21 cellular contexts compared by ENCODE assay signal in genomic region chr10:24651923-24652322, GRCh38.
DNase-seq lines count a peak whose midpoint lies in the region; ATAC-seq and TF ChIP-seq lines count a peak whose summit lies in the region.
"Had no signal": no experiment of that assay in that cellular context is flagged by ENCODE, and none has a peak within 500 bp of the region (broad histone marks: within the 10 kb centered on the region; RNA-seq: fewer than 3 reads in every experiment).

No MANE protein-coding gene starts in this region.

- no peaks in the 10 kb centered on the region for H3K9me3 ChIP-seq in CD4-positive, alpha-beta T cell (ENCODE audit: control insufficient read depth, low read length)
- H3K9me3 ChIP-seq in Peyer's patch: no peaks in the 10 kb centered on the region
- H3K9me3 ChIP-seq: colonic mucosa, esophagus squamous epithelium, tibial artery had no signal

- no peak for TF ChIP-seq POLR2A in Peyer's patch (IDR thresholded peaks at IDR 0.05)

- H3K27ac Mint-ChIP-seq in CD4-positive, alpha-beta T cell: no peak overlapping the region
- H3K27ac Mint-ChIP-seq: activated CD8-positive, alpha-beta T cell treated with anti-CD3 and anti-CD28 coated beads for 36 hours; activated T-helper 17 cell treated with anti-CD3 and anti-CD28 coated beads, Interleukin-2, amount 50 U/mL, for 72 hours had no signal

- H3K4me1 ChIP-seq in Peyer's patch: no peaks in the 10 kb centered on the region
- H3K4me1 ChIP-seq: colonic mucosa had no signal

- CTCF ChIA-PET in CD4-positive, alpha-beta T cell (lab: Charles Lee): no interaction called here

- no peak overlapping the region for H3K27ac ChIP-seq in CD4-positive, alpha-beta T cell (ENCODE audit: low read depth, low read length)
- no peak overlapping the region for H3K27ac ChIP-seq in Peyer's patch
- H3K27ac ChIP-seq: colonic mucosa, esophagus squamous epithelium had no signal

- ATAC-seq in GM18858 (IDR thresholded peaks at IDR 0.05; ENCODE audit: unreplicated experiment) (peak; percentile 2), GM21576 (IDR thresholded peaks at IDR 0.05; ENCODE audit: unreplicated experiment) (peak; percentile 1), HG03342 (IDR thresholded peaks at IDR 0.05; ENCODE audit: unreplicated experiment) (peak; percentile 11)
- ATAC-seq in CD4-positive, alpha-beta T cell (ENCODE audit: poor library complexity): no peak
- ATAC-seq: activated CD8-positive, alpha-beta T cell treated with anti-CD3 and anti-CD28 coated beads for 36 hours; left colon; natural killer cell had no signal

- TF ChIP-seq CTCF in CD4-positive, alpha-beta T cell (IDR thresholded peaks at IDR 0.05): no peak
- TF ChIP-seq CTCF in Peyer's patch (IDR thresholded peaks at IDR 0.05): no peak

- no peaks in the 10 kb centered on the region for H3K4me1 Mint-ChIP-seq in CD4-positive, alpha-beta T cell (ENCODE audit: low read depth)
- H3K4me1 Mint-ChIP-seq: activated T-helper 17 cell treated with anti-CD3 and anti-CD28 coated beads, Interleukin-2, amount 50 U/mL, for 72 hours had no signal

- POLR2A ChIA-PET in CD4-positive, alpha-beta T cell (lab: Charles Lee): no interaction called here

- no peaks in the 10 kb centered on the region for H3K27me3 Mint-ChIP-seq in CD4-positive, alpha-beta T cell
- H3K27me3 Mint-ChIP-seq: activated CD8-positive, alpha-beta T cell treated with anti-CD3 and anti-CD28 coated beads for 36 hours; activated T-helper 17 cell treated with anti-CD3 and anti-CD28 coated beads, Interleukin-2, amount 50 U/mL, for 72 hours had no signal

- no peaks in the 10 kb centered on the region for H3K27me3 ChIP-seq in CD4-positive, alpha-beta T cell (ENCODE audit: control insufficient read depth, insufficient read depth, low read length)
- H3K27me3 ChIP-seq in Peyer's patch: no peaks in the 10 kb centered on the region
- H3K27me3 ChIP-seq: colonic mucosa, esophagus squamous epithelium, SJCRH30, tibial artery had no signal

- DNase-seq in hepatic stellate cell (ENCODE audit: low spot score) (peak; percentile 11), Peyer's patch (no peak), medulla oblongata (ENCODE audit: extremely low spot score) (no peak), cerebellum (ENCODE audit: low spot score) (no peak)
- DNase-seq in CD4-positive, alpha-beta T cell: no peak
- DNase-seq: activated CD8-positive, alpha-beta T cell treated with anti-CD3 and anti-CD28 coated beads for 36 hours; amniotic stem cell; colonic mucosa; DMS79; esophagus squamous epithelium; hypothalamus; left colon; natural killer cell; NCI-H2029 treated with DMSO at 0.1 percent for 48 hours; SJCRH30; stimulated activated CD8-positive, alpha-beta memory T cell treated with anti-CD3 and anti-CD28 coated beads, Interleukin-4, amount 100 ng/mL, for 48 hours; tibial artery had no signal

- no peak overlapping the region for H3K4me3 ChIP-seq in Peyer's patch
- H3K4me3 ChIP-seq: colonic mucosa, esophagus squamous epithelium, SJCRH30, tibial artery had no signal

- no peaks in the 10 kb centered on the region for H3K9me3 Mint-ChIP-seq in CD4-positive, alpha-beta T cell
- H3K9me3 Mint-ChIP-seq: activated T-helper 17 cell treated with anti-CD3 and anti-CD28 coated beads, Interleukin-2, amount 50 U/mL, for 72 hours; natural killer cell had no signal

- no peaks in the 10 kb centered on the region for H3K36me3 Mint-ChIP-seq in CD4-positive, alpha-beta T cell (ENCODE audit: low read depth)

- no peaks in the 10 kb centered on the region for H3K36me3 ChIP-seq in Peyer's patch
- H3K36me3 ChIP-seq: colonic mucosa, SJCRH30, tibial artery had no signal

- H3K4me3 Mint-ChIP-seq in CD4-positive, alpha-beta T cell: no peak overlapping the region
- H3K4me3 Mint-ChIP-seq: activated CD8-positive, alpha-beta T cell treated with anti-CD3 and anti-CD28 coated beads for 36 hours; activated T-helper 17 cell treated with anti-CD3 and anti-CD28 coated beads, Interleukin-2, amount 50 U/mL, for 72 hours; natural killer cell had no signal

- intact Hi-C loops in CD4-positive, alpha-beta T cell (cut with DNase I, micrococcal nuclease): no loop called here
